Comparison of ENCODE assay signal across 9 cellular contexts in genomic region chr6:142822882-142823578, GRCh38.
DNase-seq lines count a peak whose midpoint lies in the region; ATAC-seq lines count a peak whose summit lies in the region.
"Had no signal": no experiment of that assay in that cellular context is flagged by ENCODE, and none has a peak within 500 bp of the region (broad histone marks: within the 10 kb centered on the region; RNA-seq: fewer than 3 reads in every experiment).

No MANE protein-coding gene starts in this region.

- no peak overlapping the region for H4K5ac ChIP-seq in mesendoderm (ENCODE audit: low read length)

- no peaks in the 10 kb centered on the region for H3K79me2 ChIP-seq in mesendoderm (ENCODE audit: control insufficient read depth, insufficient read depth, low read length)

- no peak overlapping the region for H3K4me2 ChIP-seq in mesendoderm (ENCODE audit: low read length)

- H2BK5ac ChIP-seq in mesendoderm (ENCODE audit: low read length), result no peak overlapping the region

- no peak overlapping the region for H3K4ac ChIP-seq in mesendoderm (ENCODE audit: low read depth, low read length)

- whole genome bisulfite sequencing in mesendoderm (ENCODE audit: extremely low coverage, insufficient coverage, low lambda C conversion rate), result no CpG with 5 or more reads among the region's 10 CpGs

- peaks cover 4% of the 10 kb centered on the region for H3K4me1 ChIP-seq in mesendoderm (ENCODE audit: control insufficient read depth, low read depth, low read length)

- H3K18ac ChIP-seq in mesendoderm (ENCODE audit: low read length), result no peak overlapping the region

- H3K9ac ChIP-seq in mesendoderm (ENCODE audit: low read length), result no peak overlapping the region

- DNase-seq in DMS 273 treated with DMSO at 0.1 percent for 48 hours (lab: John Stamatoyannopoulos, UW) (peak; percentile 90), Kasumi-1 (lab: John Stamatoyannopoulos, UW) (peak; percentile 21 to 22), mesendoderm (peak; percentile 88), NCI-H2029 treated with DMSO at 0.1 percent for 48 hours (lab: John Stamatoyannopoulos, UW) (no peak), H4 (ENCODE audit: low spot score) (no peak)
- peak; percentile 41 to 48 for DNase-seq in activated CD4-positive, alpha-beta T cell treated with anti-CD3 and anti-CD28 coated beads, Interleukin-2, amount 50 U/mL, for 48 hours
- DNase-seq: colonic mucosa had no signal

- no peak overlapping the region for H2AK5ac ChIP-seq in mesendoderm (ENCODE audit: low read length)

- no peak overlapping the region for H3K23ac ChIP-seq in mesendoderm (ENCODE audit: low read length)

- H3K27me3 ChIP-seq in mesendoderm (ENCODE audit: insufficient read depth, low read length, poor library complexity), result no peaks in the 10 kb centered on the region
- H3K27me3 ChIP-seq: colonic mucosa had no signal

- no peak overlapping the region for H3K4me3 ChIP-seq in mesendoderm (ENCODE audit: low read length)
- H3K4me3 ChIP-seq: colonic mucosa had no signal

- H3K79me1 ChIP-seq in mesendoderm (ENCODE audit: low read length), result peaks cover 2% of the 10 kb centered on the region

- no peak overlapping the region for H3K27ac ChIP-seq in mesendoderm (ENCODE audit: low read depth, low read length)
- H3K27ac ChIP-seq: colonic mucosa had no signal

- ATAC-seq in HG03442 (IDR thresholded peaks at IDR 0.05; ENCODE audit: unreplicated experiment) (no peak), GM18498 (IDR thresholded peaks at IDR 0.05; ENCODE audit: unreplicated experiment) (no peak)

- no peak overlapping the region for H4K8ac ChIP-seq in mesendoderm (ENCODE audit: low read depth, low read length)

- H3K36me3 ChIP-seq in mesendoderm (ENCODE audit: control insufficient read depth, insufficient read depth, low read length), result no peaks in the 10 kb centered on the region
- H3K36me3 ChIP-seq: colonic mucosa had no signal

- no peak overlapping the region for H2BK15ac ChIP-seq in mesendoderm (replicated peaks; ENCODE audit: low read depth)

- H3K56ac ChIP-seq in mesendoderm (ENCODE audit: low read length), result no peak overlapping the region

- no peak overlapping the region for H2BK120ac ChIP-seq in mesendoderm (ENCODE audit: low read depth, low read length)

Comparison
In these comparisons a context has a peak if more than half of its experiments do, and no peak if none do; other contexts are left out.
1. DNase-seq: peak in DMS 273 treated with DMSO at 0.1 percent for 48 hours (single experiment), Kasumi-1 (2 of 2), activated CD4-positive, alpha-beta T cell treated with anti-CD3 and anti-CD28 coated beads, Interleukin-2, amount 50 U/mL, for 48 hours (2 of 2) and mesendoderm (single experiment); none in NCI-H2029 treated with DMSO at 0.1 percent for 48 hours (single experiment) and H4 (single experiment).